8 cellular contexts compared by ENCODE assay signal in the genomic region with DNA sequence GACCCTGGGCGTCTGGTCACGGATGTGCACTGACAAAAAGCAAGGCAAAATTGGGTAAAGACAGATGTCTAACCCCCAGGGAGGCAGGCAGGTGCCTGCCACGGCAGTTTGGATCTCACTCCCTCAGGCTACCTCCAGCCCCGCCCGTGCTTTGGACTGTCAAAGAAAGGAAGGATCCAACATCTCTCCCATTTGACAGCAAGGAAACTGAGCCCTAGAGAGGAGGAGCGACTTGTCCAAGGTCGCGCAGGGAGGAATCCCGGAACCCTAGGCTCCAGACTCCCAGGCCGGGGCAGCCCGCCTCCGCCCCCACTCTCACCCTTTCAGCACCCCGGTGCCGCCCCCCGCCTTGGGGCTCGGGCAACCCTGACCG. TPM values are rescaled to one million over a fixed set of nuclear protein-coding genes. Genes with fewer than 3 reads are reported as not detected.
DNase-seq lines count a peak whose midpoint lies in the region; ATAC-seq, FAIRE-seq and TF ChIP-seq lines count a peak whose summit lies in the region.

No MANE protein-coding gene starts in this region.

- WGBS in A549 (ENCODE audit: missing lambda C conversion rate) = 0% methylated on average over 9 of the region's 17 CpGs

- no peak for TF ChIP-seq RAD21 in A549 (conservative IDR thresholded peaks at IDR 0.05 in 1 of 2, IDR thresholded peaks at IDR 0.05 in 1 of 2)

- H3K27ac ChIP-seq in A549 = peak overlapping the region; percentile 89 to 97
- H3K27ac ChIP-seq in duodenal mucosa (ENCODE audit: low read depth, low read length) = peak overlapping the region; percentile 98

- H3K36me3 Mint-ChIP-seq in naive B cell = peaks cover 0 to 4% of the 10 kb centered on the region in 2 donors

- DNase-seq in A549 (ENCODE audit: low read depth in 1 of 2, low spot score in 1 of 2) = no peak
- DNase-seq in NCI-H2171 treated with DMSO at 0.1 percent for 48 hours (lab: John Stamatoyannopoulos, UW) = peak; percentile 61
- no peak for DNase-seq in naive B cell
- DNase-seq in CD1c-positive myeloid dendritic cell (ENCODE audit: extremely low spot score) = no peak
- no peak for DNase-seq in ecto neural progenitor cell (ENCODE audit: low spot score)

- H3K9me3 Mint-ChIP-seq in naive B cell = no peaks in the 10 kb centered on the region

- no peaks in the 10 kb centered on the region for H3K9me3 ChIP-seq in A549
- H3K9me3 ChIP-seq in duodenal mucosa (ENCODE audit: control insufficient read depth in 1 of 2, low read length in 2 of 2) = no peaks in the 10 kb centered on the region

- no peak for TF ChIP-seq POLR2A in A549 (IDR thresholded peaks at IDR 0.05; ENCODE audit: low read length)
- TF ChIP-seq POLR2A in GM18505 (IDR thresholded peaks at IDR 0.05; ENCODE audit: borderline replicate concordance, extremely low read depth, insufficient read depth, insufficient read length) = no peak

- H3K4me3 ChIP-seq in A549 (peak overlapping the region; percentile 60), duodenal mucosa (ENCODE audit: low read depth in 1 of 2, low read length in 2 of 2) (peak overlapping the region; percentile 88 to 97)

- peak overlapping the region; percentile 95 to 98 for H3K9ac ChIP-seq in duodenal mucosa (ENCODE audit: low read depth in 1 of 2, low read length in 2 of 2)

- H3K4me1 ChIP-seq in A549 (peaks cover 11% of the 10 kb centered on the region; the same call in 2 of the 3 replicates), duodenal mucosa (ENCODE audit: control insufficient read depth in 1 of 2, insufficient read depth in 2 of 2, low read length in 2 of 2) (peaks cover 10 to 14% of the 10 kb centered on the region in 2 donors)

- peak overlapping the region; percentile 87 to 98 (median 96) for H3K4me3 Mint-ChIP-seq in naive B cell

- no peaks in the 10 kb centered on the region for H3K27me3 ChIP-seq in duodenal mucosa (ENCODE audit: control insufficient read depth in 1 of 2, insufficient read depth in 2 of 2, low read length in 2 of 2)

- no peak for TF ChIP-seq CTCF in A549 (IDR thresholded peaks at IDR 0.05)

- peak overlapping the region; percentile 96 to 99 (median 98) for H3K27ac Mint-ChIP-seq in naive B cell

- H3K27me3 Mint-ChIP-seq in naive B cell = no peaks in the 10 kb centered on the region

- H3K4me2 ChIP-seq in A549 = peak overlapping the region; percentile 88

- H3K4me1 Mint-ChIP-seq in naive B cell = peaks cover 21 to 45% (median 31%) of the 10 kb centered on the region in 3 donors

- no peak for TF ChIP-seq EP300 in A549 (IDR thresholded peaks at IDR 0.05)

- no peak for FAIRE-seq in A549 (lab: Jason Lieb, UNC)

- POLR2A ChIA-PET in A549 (lab: Yijun Ruan, JAX) = no interaction called here

- CTCF ChIA-PET in A549 (lab: Yijun Ruan, JAX) = interaction anchor here (1.0 kb wide), 1 partner anchor 29 kb away, joined by 3 read pairs; no protein-coding TSS in a partner anchor

- ATAC-seq in A549 (peak in 1 of 2 experiments; percentile 73; a peak in 3 of 6 replicates), GM18505 (IDR thresholded peaks at IDR 0.05; ENCODE audit: unreplicated experiment) (peak; percentile 41), HG02884 (IDR thresholded peaks at IDR 0.05; ENCODE audit: unreplicated experiment) (peak; percentile 9), naive B cell (ENCODE audit: low read depth in 2 of 2) (peak; percentile 22 to 31)

- H3K36me3 ChIP-seq in duodenal mucosa (ENCODE audit: control insufficient read depth in 1 of 2, insufficient read depth in 2 of 2, low read length in 2 of 2) = peaks cover 3 to 22% of the 10 kb centered on the region in 2 donors

TF ChIP-seq in A549, 52 proteins besides CTCF, POLR2A, EP300 and RAD21:
- TF ChIP-seq TP53 (CRISPR knock-in tag; IDR thresholded peaks at IDR 0.05) = no peak
- TF ChIP-seq PHF8 (IDR thresholded peaks at IDR 0.05; ENCODE audit: borderline replicate concordance, low read depth) = peak; percentile 34; the same call in 1 of the 2 replicates

RNA-seq across cellular contexts. Expression of gene GOLGA1, which starts 0.4 kb away (rescaled TPM):
- 19.4 and 29.5 TPM in 2 replicates for polyA plus RNA-seq in A549 (2011; rRNA removed)
- polyA plus RNA-seq in A549 (2012; cell fraction: cytosol; rRNA removed) = 7.0 and 7.8 TPM in 2 replicates
- polyA plus RNA-seq in A549 (2012; cell fraction: nucleus; rRNA removed) = 14.9 and 21.2 TPM in 2 replicates
- polyA plus RNA-seq in A549 (2017; fragmentation: RNase III; extraction: RNeasy Plus Mini Kit Qiagen cat#74134 plus additional on column Dnase treatment) = 10.0 to 10.9 TPM (median 10.5 TPM) in 3 replicates
- 11.2 TPM in 2 replicates for polyA minus RNA-seq in A549 (2011; rRNA and poly(A)+ RNA removed)
- polyA plus RNA-seq in naive B cell (ENCODE audit: low read depth in 6 of 6) = 1 to 10 TPM; 4.0 to 9.5 (median 6.1) TPM
